ENCODE assay signal across 8 cellular contexts in genomic region chr7:128108641-128109423, GRCh38.
DNase-seq lines count a peak whose midpoint lies in the region; ATAC-seq, FAIRE-seq and TF ChIP-seq lines count a peak whose summit lies in the region.

No MANE protein-coding gene starts in this region.

- peaks cover 75% of the 10 kb centered on the region for H3K4me1 Mint-ChIP-seq in CD8-positive, alpha-beta T cell (ENCODE audit: low read depth)
- H3K4me1 Mint-ChIP-seq in activated CD4-positive, alpha-beta memory T cell treated with anti-CD3 and anti-CD28 coated beads for 36 hours (ENCODE audit: low read depth) = peaks cover 49% of the 10 kb centered on the region
- peaks cover 86% of the 10 kb centered on the region for H3K4me1 Mint-ChIP-seq in stimulated activated naive CD8-positive, alpha-beta T cell treated with anti-CD3 and anti-CD28 coated beads, Interleukin-15, amount 100 ng/mL, for 72 hours

- peak overlapping the region; percentile 73 for H3K4me3 Mint-ChIP-seq in CD8-positive, alpha-beta T cell
- no peak overlapping the region for H3K4me3 Mint-ChIP-seq in activated CD4-positive, alpha-beta memory T cell treated with anti-CD3 and anti-CD28 coated beads for 36 hours
- H3K4me3 Mint-ChIP-seq in stimulated activated naive CD8-positive, alpha-beta T cell treated with anti-CD3 and anti-CD28 coated beads, Interleukin-15, amount 100 ng/mL, for 72 hours = peak overlapping the region; percentile 80 to 86

- peak; percentile 75 for ATAC-seq in CD8-positive, alpha-beta T cell
- ATAC-seq in GM19372 (IDR thresholded peaks at IDR 0.05; ENCODE audit: low read depth, unreplicated experiment) (peak; percentile 90), HG03196 (IDR thresholded peaks at IDR 0.05; ENCODE audit: unreplicated experiment) (peak; percentile 93)
- peak; percentile 86 for ATAC-seq in stimulated activated naive CD8-positive, alpha-beta T cell treated with anti-CD3 and anti-CD28 coated beads, Interleukin-15, amount 100 ng/mL, for 72 hours

- H3K27me3 Mint-ChIP-seq in CD8-positive, alpha-beta T cell (ENCODE audit: low read depth) = no peaks in the 10 kb centered on the region
- H3K27me3 Mint-ChIP-seq in activated CD4-positive, alpha-beta memory T cell treated with anti-CD3 and anti-CD28 coated beads for 36 hours = peaks cover 2% of the 10 kb centered on the region
- H3K27me3 Mint-ChIP-seq in stimulated activated naive CD8-positive, alpha-beta T cell treated with anti-CD3 and anti-CD28 coated beads, Interleukin-15, amount 100 ng/mL, for 72 hours = peaks cover 12% of the 10 kb centered on the region

- peak in 2 of 7 experiments; percentile 47 to 55 for DNase-seq in CD8-positive, alpha-beta T cell
- DNase-seq in activated CD4-positive, alpha-beta memory T cell treated with anti-CD3 and anti-CD28 coated beads for 36 hours = no peak
- peak; percentile 15 to 26 for DNase-seq in stimulated activated naive CD8-positive, alpha-beta T cell treated with anti-CD3 and anti-CD28 coated beads, Interleukin-15, amount 100 ng/mL, for 72 hours
- no peak for DNase-seq in activated CD4-positive, alpha-beta T cell treated with anti-CD3 and anti-CD28 coated beads, Interleukin-2, amount 50 U/mL, for 4 hours
- no peak for DNase-seq in kidney
- DNase-seq in NCI-H1417 (lab: John Stamatoyannopoulos, UW) = no peak

- TF ChIP-seq CTCF in CD8-positive, alpha-beta T cell (IDR thresholded peaks at IDR 0.05) = no peak
- no peak for TF ChIP-seq CTCF in kidney (IDR thresholded peaks at IDR 0.05; ENCODE audit: borderline replicate concordance, extremely low read depth, insufficient read depth)

- H3K36me3 ChIP-seq in CD8-positive, alpha-beta T cell (ENCODE audit: insufficient read depth, low read length) = no peaks in the 10 kb centered on the region
- H3K36me3 ChIP-seq in kidney (ENCODE audit: control insufficient read depth in 1 of 2, insufficient read depth in 2 of 2, low read length in 2 of 2) = no peaks in the 10 kb centered on the region

- no peak overlapping the region for H3K9ac ChIP-seq in kidney (ENCODE audit: low read length in 2 of 2)

- peak overlapping the region; percentile 39 for H3K4me3 ChIP-seq in CD8-positive, alpha-beta T cell (ENCODE audit: low read depth, low read length)
- H3K4me3 ChIP-seq in kidney (ENCODE audit: low read length in 2 of 2) = no peak overlapping the region

- peaks cover 69% of the 10 kb centered on the region for H3K4me1 ChIP-seq in CD8-positive, alpha-beta T cell (ENCODE audit: insufficient read depth, low read length)
- no peaks in the 10 kb centered on the region for H3K4me1 ChIP-seq in kidney (ENCODE audit: control insufficient read depth in 1 of 2, insufficient read depth in 1 of 2, low read depth in 1 of 2, low read length in 2 of 2)

- H3K27ac ChIP-seq in CD8-positive, alpha-beta T cell (ENCODE audit: low read depth, low read length) = peak overlapping the region; percentile 46
- H3K27ac ChIP-seq in kidney (ENCODE audit: low read depth in 2 of 2, low read length in 2 of 2) = no peak overlapping the region

- intact Hi-C loops in CD8-positive, alpha-beta T cell (cut with DNase I, micrococcal nuclease) = loop anchor here in 1 of 2 experiments (10.0 kb wide), 1 partner anchor 254 kb away; no protein-coding TSS in a partner anchor
- intact Hi-C loops in activated CD4-positive, alpha-beta memory T cell treated with anti-CD3 and anti-CD28 coated beads for 36 hours (cut with micrococcal nuclease) = no loop called here
- intact Hi-C loops in kidney (cut with DNase I) = no loop called here

- no peaks in the 10 kb centered on the region for H3K27me3 ChIP-seq in CD8-positive, alpha-beta T cell (ENCODE audit: insufficient read depth, low read length)

- H3K9me3 Mint-ChIP-seq in CD8-positive, alpha-beta T cell = no peaks in the 10 kb centered on the region
- H3K9me3 Mint-ChIP-seq in activated CD4-positive, alpha-beta memory T cell treated with anti-CD3 and anti-CD28 coated beads for 36 hours = no peaks in the 10 kb centered on the region
- no peaks in the 10 kb centered on the region for H3K9me3 Mint-ChIP-seq in stimulated activated naive CD8-positive, alpha-beta T cell treated with anti-CD3 and anti-CD28 coated beads, Interleukin-15, amount 100 ng/mL, for 72 hours

- no peak for FAIRE-seq in kidney (lab: Jason Lieb, UNC)

- CTCF ChIA-PET in CD8-positive, alpha-beta T cell (lab: Charles Lee) = interaction anchor here (0.8 to 1.5 kb wide), 5 partner anchors 19 to 400 kb away, joined by 3 to 10 read pairs (median 4); no protein-coding TSS in a partner anchor
- CTCF ChIA-PET in activated CD4-positive, alpha-beta memory T cell treated with anti-CD3 and anti-CD28 coated beads for 36 hours (lab: Charles Lee) = interaction anchor here (1.0 kb wide), 1 partner anchor 27 kb away, joined by 3 read pairs; no protein-coding TSS in a partner anchor

- no peaks in the 10 kb centered on the region for H3K9me3 ChIP-seq in CD8-positive, alpha-beta T cell (ENCODE audit: low read length)
- H3K9me3 ChIP-seq in kidney (ENCODE audit: control insufficient read depth in 1 of 2, low read length in 2 of 2) = no peaks in the 10 kb centered on the region

- H3K36me3 Mint-ChIP-seq in CD8-positive, alpha-beta T cell = no peaks in the 10 kb centered on the region
- no peaks in the 10 kb centered on the region for H3K36me3 Mint-ChIP-seq in activated CD4-positive, alpha-beta memory T cell treated with anti-CD3 and anti-CD28 coated beads for 36 hours

- POLR2A ChIA-PET in CD8-positive, alpha-beta T cell (lab: Charles Lee) = interaction anchor here (0.5 to 1.2 kb wide), 6 partner anchors 11 to 93 kb away, joined by 3 to 4 read pairs (median 3); no protein-coding TSS in a partner anchor
- POLR2A ChIA-PET in activated CD4-positive, alpha-beta memory T cell treated with anti-CD3 and anti-CD28 coated beads for 36 hours (lab: Charles Lee) = no interaction called here

- peak overlapping the region; percentile 91 for H3K27ac Mint-ChIP-seq in CD8-positive, alpha-beta T cell
- H3K27ac Mint-ChIP-seq in activated CD4-positive, alpha-beta memory T cell treated with anti-CD3 and anti-CD28 coated beads for 36 hours = peak overlapping the region; percentile 46
- peak overlapping the region; percentile 77 to 84 for H3K27ac Mint-ChIP-seq in stimulated activated naive CD8-positive, alpha-beta T cell treated with anti-CD3 and anti-CD28 coated beads, Interleukin-15, amount 100 ng/mL, for 72 hours

Comparison
In these comparisons a context has a peak if more than half of its experiments do, and no peak if none do; other contexts are left out.
1. DNase-seq: peak in stimulated activated naive CD8-positive, alpha-beta T cell treated with anti-CD3 and anti-CD28 coated beads, Interleukin-15, amount 100 ng/mL, for 72 hours (2 of 2); none in activated CD4-positive, alpha-beta memory T cell treated with anti-CD3 and anti-CD28 coated beads for 36 hours (single experiment), activated CD4-positive, alpha-beta T cell treated with anti-CD3 and anti-CD28 coated beads, Interleukin-2, amount 50 U/mL, for 4 hours (0 of 2), kidney (single experiment) and NCI-H1417 (0 of 3).
2. Peak in every context shown above with its lines, with median percentiles within 50 percentile points of each other: ATAC-seq and H3K27ac Mint-ChIP-seq.